ENCODE assay signal across 14 cellular contexts in the genomic region with DNA sequence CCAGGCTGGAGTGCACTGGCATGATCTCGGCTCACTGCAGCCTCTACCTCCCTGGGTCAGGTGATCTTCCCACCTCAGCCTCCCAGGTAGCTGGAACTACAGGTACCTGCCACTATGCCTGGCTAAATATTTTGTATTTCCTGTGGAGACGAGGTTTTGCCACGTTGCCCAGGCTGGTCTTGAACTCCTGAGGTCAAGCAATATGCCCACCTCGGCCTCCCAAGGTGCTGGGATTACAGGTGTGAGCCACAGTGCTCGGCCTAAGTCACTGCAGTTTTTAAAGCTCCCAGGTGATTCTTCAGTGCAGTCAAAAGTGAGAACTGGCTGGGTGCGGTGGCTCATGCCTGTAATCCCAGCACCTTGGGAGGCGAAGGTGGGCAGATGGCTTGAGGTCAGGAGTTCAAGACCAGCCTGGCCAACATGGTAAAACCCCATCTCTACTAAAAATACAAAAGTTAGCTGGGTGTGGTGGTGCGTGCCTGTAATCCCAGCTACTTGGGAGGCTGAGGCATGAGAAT. TPM values are rescaled to one million over a fixed set of nuclear protein-coding genes. Genes with fewer than 3 reads are reported as not detected.
"Had no signal": no experiment of that assay in that cellular context is flagged by ENCODE, and none has a peak within 500 bp of the region (broad histone marks: within the 10 kb centered on the region; RNA-seq: fewer than 3 reads in every experiment).

No MANE protein-coding gene starts in this region.

RNA-seq across cellular contexts. Expression of gene STH, which starts 20.4 kb away (rescaled TPM):
- total RNA-seq: aorta, cardiac septum, dermis blood vessel endothelial cell, endothelial cell of umbilical vein, esophagus mucosa, left lung, lung, mesothelial cell of epicardium, subcutaneous adipose tissue, upper lobe of left lung had no signal
- polyA plus RNA-seq: adipose tissue, aorta, endothelial cell of umbilical vein, lung, SK-N-SH, small intestine, thymus had no signal
